In genomic region chr17:54900457-54901229, GRCh38 we compare ENCODE assay signal across 8 cellular contexts. TPM values are rescaled to one million over a fixed set of nuclear protein-coding genes. Genes with fewer than 3 reads are reported as not detected.
DNase-seq lines count a peak whose midpoint lies in the region; ATAC-seq and TF ChIP-seq lines count a peak whose summit lies in the region.

A gene with protein sequence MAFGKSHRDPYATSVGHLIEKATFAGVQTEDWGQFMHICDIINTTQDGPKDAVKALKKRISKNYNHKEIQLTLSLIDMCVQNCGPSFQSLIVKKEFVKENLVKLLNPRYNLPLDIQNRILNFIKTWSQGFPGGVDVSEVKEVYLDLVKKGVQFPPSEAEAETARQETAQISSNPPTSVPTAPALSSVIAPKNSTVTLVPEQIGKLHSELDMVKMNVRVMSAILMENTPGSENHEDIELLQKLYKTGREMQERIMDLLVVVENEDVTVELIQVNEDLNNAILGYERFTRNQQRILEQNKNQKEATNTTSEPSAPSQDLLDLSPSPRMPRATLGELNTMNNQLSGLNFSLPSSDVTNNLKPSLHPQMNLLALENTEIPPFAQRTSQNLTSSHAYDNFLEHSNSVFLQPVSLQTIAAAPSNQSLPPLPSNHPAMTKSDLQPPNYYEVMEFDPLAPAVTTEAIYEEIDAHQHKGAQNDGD (plus strand): TSS chr17:54900852. CDS start chr17:54900866, 14 bp downstream.

- H3K4me1 ChIP-seq in mucosa of descending colon (ENCODE audit: low read depth), result peaks cover 7% of the 10 kb centered on the region

- H3K4me1 Mint-ChIP-seq in WTC11, result peaks cover 21% of the 10 kb centered on the region

- peak; percentile 3 for DNase-seq in stimulated activated naive CD4-positive, alpha-beta T cell treated with Interleukin-2 at 50 U/mL for 16 hours (lab: John Stamatoyannopoulos, UW)
- no peak for DNase-seq in stimulated activated naive CD4-positive, alpha-beta T cell (lab: John Stamatoyannopoulos, UW)
- peak; percentile 94 to 96 for DNase-seq in NCI-H2081 (lab: John Stamatoyannopoulos, UW)
- peak; percentile 81 for DNase-seq in WTC11 (ENCODE audit: low spot score)
- peak; percentile 46 to 55 for DNase-seq in erythroblast (lab: John Stamatoyannopoulos, UW)
- DNase-seq in mucosa of descending colon, result peak; percentile 86 to 92 (median 88)
- DNase-seq in superior temporal gyrus (ENCODE audit: extremely low spot score), result peak; percentile 45

- no peak within 1 kb of the TSS for H3K4me3 Mint-ChIP-seq in WTC11

- POLR2A ChIA-PET in WTC11 (lab: Charles Lee), result no interaction called here

- peak within 1 kb of the TSS; percentile 40 for H3K4me3 ChIP-seq in mucosa of descending colon

- 0 out of 2 replicates have a peak, but pooled peaks cover 5% of the 10 kb centered on the region for H3K9me3 Mint-ChIP-seq in WTC11

- no peaks in the 10 kb centered on the region for H3K9me3 ChIP-seq in mucosa of descending colon

- CTCF ChIA-PET in WTC11 (lab: Charles Lee), result interaction anchor here (0.8 to 1.9 kb wide), 3 partner anchors 11 to 105 kb away, joined by 3 to 4 read pairs (median 3); no protein-coding TSS in a partner anchor

- no peak for TF ChIP-seq CTCF in WTC11 (IDR thresholded peaks at IDR 0.05)
- TF ChIP-seq CTCF in mucosa of descending colon (IDR thresholded peaks at IDR 0.05), result no peak

- intact Hi-C loops in mucosa of descending colon (cut with DNase I, micrococcal nuclease), result no loop called here

- H3K36me3 ChIP-seq in mucosa of descending colon (ENCODE audit: low read depth), result no peaks in the 10 kb centered on the region

- TF ChIP-seq POLR2A in erythroblast (IDR thresholded peaks at IDR 0.05; ENCODE audit: low read length), result no peak

- H3K36me3 Mint-ChIP-seq in WTC11, result peaks cover 19% of the 10 kb centered on the region

- H3K27me3 Mint-ChIP-seq in WTC11 (ENCODE audit: low read depth), result no peaks in the 10 kb centered on the region

- ATAC-seq in HG02981 (IDR thresholded peaks at IDR 0.05; ENCODE audit: unreplicated experiment) (peak; percentile 87), WTC11 (peak; percentile 91), mucosa of descending colon (peak; percentile 98)

- peak within 1 kb of the TSS; percentile 97 for H3K27ac Mint-ChIP-seq in WTC11

TF ChIP-seq in WTC11, 78 proteins besides CTCF, POLR2A, EP300 and RAD21 (continues in another document):
- no peak for TF ChIP-seq ETV6 (CRISPR knock-in tag; IDR thresholded peaks at IDR 0.05)
- no peak for TF ChIP-seq GTF2I (CRISPR knock-in tag; conservative IDR thresholded peaks at IDR 0.05)
- TF ChIP-seq, protein P1, sequence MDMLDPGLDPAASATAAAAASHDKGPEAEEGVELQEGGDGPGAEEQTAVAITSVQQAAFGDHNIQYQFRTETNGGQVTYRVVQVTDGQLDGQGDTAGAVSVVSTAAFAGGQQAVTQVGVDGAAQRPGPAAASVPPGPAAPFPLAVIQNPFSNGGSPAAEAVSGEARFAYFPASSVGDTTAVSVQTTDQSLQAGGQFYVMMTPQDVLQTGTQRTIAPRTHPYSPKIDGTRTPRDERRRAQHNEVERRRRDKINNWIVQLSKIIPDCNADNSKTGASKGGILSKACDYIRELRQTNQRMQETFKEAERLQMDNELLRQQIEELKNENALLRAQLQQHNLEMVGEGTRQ (CRISPR knock-in tag; IDR thresholded peaks at IDR 0.05), result no peak
- TF ChIP-seq, protein P2, sequence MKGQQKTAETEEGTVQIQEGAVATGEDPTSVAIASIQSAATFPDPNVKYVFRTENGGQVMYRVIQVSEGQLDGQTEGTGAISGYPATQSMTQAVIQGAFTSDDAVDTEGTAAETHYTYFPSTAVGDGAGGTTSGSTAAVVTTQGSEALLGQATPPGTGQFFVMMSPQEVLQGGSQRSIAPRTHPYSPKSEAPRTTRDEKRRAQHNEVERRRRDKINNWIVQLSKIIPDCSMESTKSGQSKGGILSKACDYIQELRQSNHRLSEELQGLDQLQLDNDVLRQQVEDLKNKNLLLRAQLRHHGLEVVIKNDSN (CRISPR knock-in tag; IDR thresholded peaks at IDR 0.05), result no peak
- TF ChIP-seq RELA (CRISPR knock-in tag; IDR thresholded peaks at IDR 0.05; ENCODE audit: borderline replicate concordance), result 0 out of 2 replicates have a peak, but pooled peaks have one; percentile 66
- no peak for TF ChIP-seq ZNF232 (CRISPR knock-in tag; IDR thresholded peaks at IDR 0.05)
- peak; percentile 62; the same call in 1 of the 2 replicates for TF ChIP-seq E2F5 (CRISPR knock-in tag; IDR thresholded peaks at IDR 0.05)
- no peak for TF ChIP-seq ZBTB21 (CRISPR knock-in tag; IDR thresholded peaks at IDR 0.05; ENCODE audit: borderline replicate concordance)
- no peak; the same call in 1 of the 2 replicates for TF ChIP-seq MYBL2 (CRISPR knock-in tag; IDR thresholded peaks at IDR 0.05)
- TF ChIP-seq, protein P3, sequence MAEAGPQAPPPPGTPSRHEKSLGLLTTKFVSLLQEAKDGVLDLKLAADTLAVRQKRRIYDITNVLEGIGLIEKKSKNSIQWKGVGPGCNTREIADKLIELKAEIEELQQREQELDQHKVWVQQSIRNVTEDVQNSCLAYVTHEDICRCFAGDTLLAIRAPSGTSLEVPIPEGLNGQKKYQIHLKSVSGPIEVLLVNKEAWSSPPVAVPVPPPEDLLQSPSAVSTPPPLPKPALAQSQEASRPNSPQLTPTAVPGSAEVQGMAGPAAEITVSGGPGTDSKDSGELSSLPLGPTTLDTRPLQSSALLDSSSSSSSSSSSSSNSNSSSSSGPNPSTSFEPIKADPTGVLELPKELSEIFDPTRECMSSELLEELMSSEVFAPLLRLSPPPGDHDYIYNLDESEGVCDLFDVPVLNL (CRISPR knock-in tag; IDR thresholded peaks at IDR 0.05; ENCODE audit: borderline replicate concordance, low read depth), result peak; percentile 45; the same call in 1 of the 2 replicates
- TF ChIP-seq ARID4B (CRISPR knock-in tag; IDR thresholded peaks at IDR 0.05; ENCODE audit: borderline replicate concordance), result no peak
- no peak for TF ChIP-seq JUN (CRISPR knock-in tag; IDR thresholded peaks at IDR 0.05)
- TF ChIP-seq TEAD4 (CRISPR knock-in tag; IDR thresholded peaks at IDR 0.05), result no peak
- peak; percentile 68 for TF ChIP-seq GABPB1 (CRISPR knock-in tag; IDR thresholded peaks at IDR 0.05)
- TF ChIP-seq, protein P4, sequence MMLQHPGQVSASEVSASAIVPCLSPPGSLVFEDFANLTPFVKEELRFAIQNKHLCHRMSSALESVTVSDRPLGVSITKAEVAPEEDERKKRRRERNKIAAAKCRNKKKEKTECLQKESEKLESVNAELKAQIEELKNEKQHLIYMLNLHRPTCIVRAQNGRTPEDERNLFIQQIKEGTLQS (CRISPR knock-in tag; conservative IDR thresholded peaks at IDR 0.05), result no peak
- TF ChIP-seq NR1H2 (CRISPR knock-in tag; IDR thresholded peaks at IDR 0.05), result no peak
- TF ChIP-seq, protein P5, sequence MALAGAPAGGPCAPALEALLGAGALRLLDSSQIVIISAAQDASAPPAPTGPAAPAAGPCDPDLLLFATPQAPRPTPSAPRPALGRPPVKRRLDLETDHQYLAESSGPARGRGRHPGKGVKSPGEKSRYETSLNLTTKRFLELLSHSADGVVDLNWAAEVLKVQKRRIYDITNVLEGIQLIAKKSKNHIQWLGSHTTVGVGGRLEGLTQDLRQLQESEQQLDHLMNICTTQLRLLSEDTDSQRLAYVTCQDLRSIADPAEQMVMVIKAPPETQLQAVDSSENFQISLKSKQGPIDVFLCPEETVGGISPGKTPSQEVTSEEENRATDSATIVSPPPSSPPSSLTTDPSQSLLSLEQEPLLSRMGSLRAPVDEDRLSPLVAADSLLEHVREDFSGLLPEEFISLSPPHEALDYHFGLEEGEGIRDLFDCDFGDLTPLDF (CRISPR knock-in tag; IDR thresholded peaks at IDR 0.05), result no peak

RNA-seq across cellular contexts. Expression of the gene that starts here (rescaled TPM):
- total RNA-seq in WTC11 (2021), result 52.8 to 58.5 TPM (median 57.0 TPM) in 3 replicates
- 10 to 100 TPM; 37.3 to 68.7 (median 49.8) TPM for total RNA-seq in mucosa of descending colon

Comparison
In these comparisons a context has a peak if more than half of its experiments do, and no peak if none do; other contexts are left out.
1. DNase-seq: peak in stimulated activated naive CD4-positive, alpha-beta T cell treated with Interleukin-2 at 50 U/mL for 16 hours (single experiment), NCI-H2081 (2 of 2), WTC11 (single experiment), erythroblast (2 of 2), mucosa of descending colon (3 of 3) and superior temporal gyrus (single experiment); none in stimulated activated naive CD4-positive, alpha-beta T cell (0 of 6).
2. Peak in every context shown above with its lines, with median percentiles within 50 percentile points of each other: ATAC-seq.